12 cellular contexts compared by ENCODE assay signal in genomic region chr14:74675219-74675618, GRCh38. TPM values are rescaled to one million over a fixed set of nuclear protein-coding genes. Genes with fewer than 3 reads are reported as not detected.
DNase-seq lines count a peak whose midpoint lies in the region; ATAC-seq and TF ChIP-seq lines count a peak whose summit lies in the region.
"Had no signal": no experiment of that assay in that cellular context is flagged by ENCODE, and none has a peak within 500 bp of the region (broad histone marks: within the 10 kb centered on the region; RNA-seq: fewer than 3 reads in every experiment).

No MANE protein-coding gene starts in this region.

- POLR2A ChIA-PET in activated naive CD8-positive, alpha-beta T cell treated with anti-CD3 and anti-CD28 coated beads, Interleukin-2, amount 10 ng/mL, durations not matched to agents 7 days and 5 days (lab: Charles Lee): no interaction called here

- H3K27me3 Mint-ChIP-seq in activated naive CD8-positive, alpha-beta T cell treated with anti-CD3 and anti-CD28 coated beads, Interleukin-2, amount 10 ng/mL, durations not matched to agents 7 days and 5 days: no peaks in the 10 kb centered on the region
- no peaks in the 10 kb centered on the region for H3K27me3 Mint-ChIP-seq in activated naive CD8-positive, alpha-beta T cell treated with anti-CD3 and anti-CD28 coated beads for 36 hours
- H3K27me3 Mint-ChIP-seq: CD4-positive, alpha-beta T cell had no signal

- H3K4me1 ChIP-seq in adipocyte (ENCODE audit: control insufficient read depth, insufficient read depth, low read length) (peaks cover 28% of the 10 kb centered on the region), neutrophil (ENCODE audit: control insufficient read depth in 1 of 2, insufficient read depth in 1 of 2, low read depth in 1 of 2, low read length in 1 of 2) (no peaks in the 10 kb centered on the region)
- H3K4me1 ChIP-seq: BE2C, Caco-2 had no signal

- H3K36me3 Mint-ChIP-seq in activated naive CD8-positive, alpha-beta T cell treated with anti-CD3 and anti-CD28 coated beads, Interleukin-2, amount 10 ng/mL, durations not matched to agents 7 days and 5 days: peaks cover 10% of the 10 kb centered on the region
- H3K36me3 Mint-ChIP-seq in activated naive CD8-positive, alpha-beta T cell treated with anti-CD3 and anti-CD28 coated beads for 36 hours: peaks cover 4% of the 10 kb centered on the region

- peak overlapping the region; percentile 38 for H3K9ac ChIP-seq in adipocyte (ENCODE audit: low read length)

- H3K36me3 ChIP-seq in adipocyte (ENCODE audit: control insufficient read depth, insufficient read depth, low read length, severe bottlenecking) (peaks cover 63% of the 10 kb centered on the region), neutrophil (peaks cover 75% of the 10 kb centered on the region)

- H3K4me1 Mint-ChIP-seq in activated naive CD8-positive, alpha-beta T cell treated with anti-CD3 and anti-CD28 coated beads, Interleukin-2, amount 10 ng/mL, durations not matched to agents 7 days and 5 days: no peaks in the 10 kb centered on the region
- H3K4me1 Mint-ChIP-seq in activated naive CD8-positive, alpha-beta T cell treated with anti-CD3 and anti-CD28 coated beads for 36 hours: peaks cover 2% of the 10 kb centered on the region
- H3K4me1 Mint-ChIP-seq: H9 had no signal

- H3K9me3 Mint-ChIP-seq in activated naive CD8-positive, alpha-beta T cell treated with anti-CD3 and anti-CD28 coated beads, Interleukin-2, amount 10 ng/mL, durations not matched to agents 7 days and 5 days: no peaks in the 10 kb centered on the region
- no peaks in the 10 kb centered on the region for H3K9me3 Mint-ChIP-seq in activated naive CD8-positive, alpha-beta T cell treated with anti-CD3 and anti-CD28 coated beads for 36 hours
- H3K9me3 Mint-ChIP-seq: CD4-positive, alpha-beta T cell; H9 had no signal

- H3K27ac Mint-ChIP-seq in activated naive CD8-positive, alpha-beta T cell treated with anti-CD3 and anti-CD28 coated beads, Interleukin-2, amount 10 ng/mL, durations not matched to agents 7 days and 5 days: peak overlapping the region; percentile 28
- no peak overlapping the region for H3K27ac Mint-ChIP-seq in activated naive CD8-positive, alpha-beta T cell treated with anti-CD3 and anti-CD28 coated beads for 36 hours
- H3K27ac Mint-ChIP-seq: CD4-positive, alpha-beta T cell; H9 had no signal

- H3K27me3 ChIP-seq in adipocyte (replicated peaks; ENCODE audit: control insufficient read depth, insufficient read depth, low read length): no peaks in the 10 kb centered on the region
- no peaks in the 10 kb centered on the region for H3K27me3 ChIP-seq in neutrophil
- H3K27me3 ChIP-seq: BE2C had no signal

- no peak for DNase-seq in activated naive CD8-positive, alpha-beta T cell treated with anti-CD3 and anti-CD28 coated beads, Interleukin-2, amount 10 ng/mL, durations not matched to agents 7 days and 5 days
- no peak for DNase-seq in activated naive CD8-positive, alpha-beta T cell treated with anti-CD3 and anti-CD28 coated beads for 36 hours
- DNase-seq in adipocyte (ENCODE audit: low read depth): no peak
- DNase-seq in AG20443 (ENCODE audit: low spot score): no peak
- DNase-seq in activated CD4-positive, CD25-positive, alpha-beta regulatory T cell (lab: John Stamatoyannopoulos, UW): no peak
- no peak for DNase-seq in CD1c-positive myeloid dendritic cell (ENCODE audit: extremely low spot score)
- DNase-seq: BE2C; C1 segment of cervical spinal cord; Caco-2; CD4-positive, alpha-beta T cell; H9 had no signal

- H3K27ac ChIP-seq in neutrophil: peak overlapping the region; percentile 20

- H3K4me3 Mint-ChIP-seq in activated naive CD8-positive, alpha-beta T cell treated with anti-CD3 and anti-CD28 coated beads, Interleukin-2, amount 10 ng/mL, durations not matched to agents 7 days and 5 days: no peak overlapping the region
- no peak overlapping the region for H3K4me3 Mint-ChIP-seq in activated naive CD8-positive, alpha-beta T cell treated with anti-CD3 and anti-CD28 coated beads for 36 hours
- H3K4me3 Mint-ChIP-seq: CD4-positive, alpha-beta T cell; H9 had no signal

- no peak for ATAC-seq in activated naive CD8-positive, alpha-beta T cell treated with anti-CD3 and anti-CD28 coated beads, Interleukin-2, amount 10 ng/mL, durations not matched to agents 7 days and 5 days (ENCODE audit: low read depth)

- H3K4me3 ChIP-seq in adipocyte (ENCODE audit: low read length): no peak overlapping the region
- no peak overlapping the region for H3K4me3 ChIP-seq in neutrophil (ENCODE audit: low read depth in 1 of 2, low read length in 1 of 2)

- TF ChIP-seq CTCF in neutrophil (IDR thresholded peaks at IDR 0.05): no peak

- no peaks in the 10 kb centered on the region for H3K9me3 ChIP-seq in adipocyte (ENCODE audit: control insufficient read depth, low read length)
- H3K9me3 ChIP-seq in neutrophil: no peaks in the 10 kb centered on the region
- H3K9me3 ChIP-seq: BE2C, Caco-2 had no signal

RNA-seq across cellular contexts. Expression of gene AREL1, which starts 37.7 kb away (rescaled TPM):
- total RNA-seq in activated naive CD8-positive, alpha-beta T cell treated with anti-CD3 and anti-CD28 coated beads, Interleukin-2, amount 10 ng/mL, durations not matched to agents 7 days and 5 days: 10 to 100 TPM; 47.0 to 47.6 TPM
- total RNA-seq in activated naive CD8-positive, alpha-beta T cell treated with anti-CD3 and anti-CD28 coated beads for 36 hours: 10 to 100 TPM; 29.9 to 37.7 TPM

RNA-seq across cellular contexts. Expression of gene FCF1, which starts 37.7 kb away (rescaled TPM):
- total RNA-seq in activated naive CD8-positive, alpha-beta T cell treated with anti-CD3 and anti-CD28 coated beads, Interleukin-2, amount 10 ng/mL, durations not matched to agents 7 days and 5 days: 10 to 100 TPM; 53.9 to 57.9 TPM
- 100 to 1,000 TPM in 1 of 2 experiments, 10 to 100 TPM in 1; 95.5 to 103 TPM for total RNA-seq in activated naive CD8-positive, alpha-beta T cell treated with anti-CD3 and anti-CD28 coated beads for 36 hours
